Comparison of ENCODE assay signal across 18 cellular contexts in the genomic region with DNA sequence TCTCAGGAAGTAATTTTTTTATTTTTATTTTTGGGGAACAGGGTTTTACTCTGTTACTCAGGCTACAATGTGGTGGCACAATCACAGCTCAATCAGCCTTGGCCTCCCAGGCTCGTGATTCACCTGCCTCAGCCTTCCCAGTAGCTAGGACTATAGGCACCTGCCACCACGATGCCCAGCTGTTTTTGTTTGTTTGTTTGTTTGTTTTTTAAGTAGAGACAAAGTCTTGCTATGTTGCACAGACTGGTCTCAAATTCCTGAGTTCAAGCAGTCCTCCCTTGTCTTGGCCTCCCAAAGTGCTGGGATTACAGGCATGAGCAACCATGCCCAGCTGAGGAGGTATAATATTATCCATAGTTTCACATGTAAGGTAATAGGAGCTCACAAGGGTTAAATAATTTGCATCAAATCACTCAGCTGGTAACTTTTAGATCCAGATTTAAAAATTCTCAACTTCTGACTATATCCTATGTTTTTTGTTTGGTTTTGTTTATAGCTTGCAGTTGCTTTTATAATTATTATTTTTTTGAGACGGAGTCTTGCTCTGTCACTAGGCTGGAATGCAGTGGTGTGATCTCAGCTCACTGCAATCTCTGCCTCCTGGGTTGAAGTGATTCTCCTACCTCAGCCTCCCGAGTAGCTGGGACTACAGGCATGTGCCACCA.
DNase-seq lines count a peak whose midpoint lies in the region; ATAC-seq and TF ChIP-seq lines count a peak whose summit lies in the region.
"Had no signal": no experiment of that assay in that cellular context is flagged by ENCODE, and none has a peak within 500 bp of the region (broad histone marks: within the 10 kb centered on the region; RNA-seq: fewer than 3 reads in every experiment).

No MANE protein-coding gene starts in this region.

- H3K36me3 ChIP-seq in lower lobe of right lung = no peaks in the 10 kb centered on the region
- no peaks in the 10 kb centered on the region for H3K36me3 ChIP-seq in H7 (replicated peaks; ENCODE audit: control insufficient read depth, insufficient read depth, low read length)
- H3K36me3 ChIP-seq: upper lobe of left lung had no signal

- no peak overlapping the region for H2AK5ac ChIP-seq in H9 (ENCODE audit: insufficient read length, low read length)

- no peak overlapping the region for H2BK15ac ChIP-seq in H9 (ENCODE audit: low read depth, low read length)

- TF ChIP-seq CTCF in fibroblast of mammary gland (conservative IDR thresholded peaks at IDR 0.05; ENCODE audit: control insufficient read depth, insufficient read depth, low read depth, low read length) = no peak
- TF ChIP-seq CTCF in lower lobe of right lung (IDR thresholded peaks at IDR 0.05) = no peak
- TF ChIP-seq CTCF in H9 (conservative IDR thresholded peaks at IDR 0.05) = no peak

- no peaks in the 10 kb centered on the region for H3K9me3 Mint-ChIP-seq in H9
- H3K9me3 Mint-ChIP-seq: activated naive CD8-positive, alpha-beta T cell treated with anti-CD3 and anti-CD28 coated beads for 36 hours had no signal

- H4K5ac ChIP-seq in H9 (ENCODE audit: insufficient read length, low read depth, low read length) = no peak overlapping the region

- H3K27me3 Mint-ChIP-seq in H9 (ENCODE audit: low read depth) = no peaks in the 10 kb centered on the region
- H3K27me3 Mint-ChIP-seq: activated naive CD8-positive, alpha-beta T cell treated with anti-CD3 and anti-CD28 coated beads for 36 hours had no signal

- H3K9me3 ChIP-seq in lower lobe of right lung (no peaks in the 10 kb centered on the region), H9 (ENCODE audit: control insufficient read depth, low read depth, low read length) (no peaks in the 10 kb centered on the region)
- H3K9me3 ChIP-seq: upper lobe of left lung had no signal

- H4K20me1 ChIP-seq in H9 (ENCODE audit: control insufficient read depth, insufficient read depth, insufficient read length) = no peaks in the 10 kb centered on the region

- no peaks in the 10 kb centered on the region for H3K79me1 ChIP-seq in H9 (ENCODE audit: insufficient read depth, low read depth, low read length, poor library complexity, severe bottlenecking)

- no peak overlapping the region for H3K4ac ChIP-seq in H9 (ENCODE audit: low read depth, low read length)

- no peak overlapping the region for H4K91ac ChIP-seq in H9 (ENCODE audit: insufficient read length, low read depth, low read length)

- no peak overlapping the region for H3K56ac ChIP-seq in H9 (ENCODE audit: insufficient read length, low read depth, low read length)

- H3K36me3 Mint-ChIP-seq in H9 (ENCODE audit: insufficient read depth in 1 of 3, low read depth in 3 of 3) = no peaks in the 10 kb centered on the region
- H3K36me3 Mint-ChIP-seq: activated naive CD8-positive, alpha-beta T cell treated with anti-CD3 and anti-CD28 coated beads for 36 hours had no signal

- no peak overlapping the region for H3K9ac ChIP-seq in H9 (ENCODE audit: extremely low read depth, insufficient read length, low read length)

- DNase-seq in HCEC 1CT (peak; percentile 63), T1000 (lab: John Stamatoyannopoulos, UW) (peak; percentile 46), fibroblast of mammary gland (ENCODE audit: low read depth) (peak; percentile 28), renal cortical epithelial cell (ENCODE audit: low read depth) (peak; percentile 65), lower lobe of right lung (no peak), T-helper 2 cell (no peak), H9 (no peak), H7 (no peak)
- DNase-seq: activated naive CD8-positive, alpha-beta T cell treated with anti-CD3 and anti-CD28 coated beads for 36 hours; AML-193; COR-L47; GDM1; NCI-H1417; right cardiac atrium; stimulated activated naive CD8-positive, alpha-beta T cell treated with anti-CD3 and anti-CD28 coated beads, Interleukin-15, Interleukin-2, amounts not matched to agents 100 U/mL and 50 U/mL, for 24 hours; upper lobe of left lung had no signal

- H3K23ac ChIP-seq in H9 (ENCODE audit: insufficient read length, low read depth, low read length) = no peak overlapping the region

- H3K14ac ChIP-seq in H9 (ENCODE audit: insufficient read depth, low read length) = no peak overlapping the region

- no CpG with 5 or more reads among the region's 4 CpGs for WGBS in H9 (ENCODE audit: extremely low coverage, insufficient read length, low lambda C conversion rate)

- H3K27me3 ChIP-seq in lower lobe of right lung (ENCODE audit: low read depth) = no peaks in the 10 kb centered on the region
- no peaks in the 10 kb centered on the region for H3K27me3 ChIP-seq in H9 (ENCODE audit: insufficient read depth, low read length)
- H3K27me3 ChIP-seq in H7 (ENCODE audit: control insufficient read depth, insufficient read depth, low read length) = no peaks in the 10 kb centered on the region
- H3K27me3 ChIP-seq: hepatocyte, upper lobe of left lung had no signal

- H2BK12ac ChIP-seq in H9 (ENCODE audit: insufficient read length, low read depth, low read length) = no peak overlapping the region

- no peak overlapping the region for H3K27ac Mint-ChIP-seq in H9
- H3K27ac Mint-ChIP-seq: activated naive CD8-positive, alpha-beta T cell treated with anti-CD3 and anti-CD28 coated beads for 36 hours had no signal

- no peak overlapping the region for H2AFZ ChIP-seq in H9 (ENCODE audit: low read length)
- H2AFZ ChIP-seq: hepatocyte had no signal

- peaks cover 6% of the 10 kb centered on the region for H3K4me1 ChIP-seq in lower lobe of right lung
- H3K4me1 ChIP-seq in H9 (ENCODE audit: insufficient read depth, low read length) = no peaks in the 10 kb centered on the region; the same call in 1 of the 2 replicates

- ATAC-seq in lower lobe of right lung = no peak
- ATAC-seq: GM12878; right cardiac atrium; stimulated activated naive CD8-positive, alpha-beta T cell treated with anti-CD3 and anti-CD28 coated beads, Interleukin-15, Interleukin-2, amounts not matched to agents 100 U/mL and 50 U/mL, for 24 hours had no signal

- no peak overlapping the region for H2BK20ac ChIP-seq in H9 (ENCODE audit: low read depth, low read length, poor library complexity, severe bottlenecking)

- H3K79me2 ChIP-seq in H9 (ENCODE audit: insufficient read depth, low read length) = no peaks in the 10 kb centered on the region
- H3K79me2 ChIP-seq: hepatocyte had no signal

- H3K4me2 ChIP-seq in H9 (ENCODE audit: insufficient read depth, insufficient read length, low read length) = no peak overlapping the region
- H3K4me2 ChIP-seq: hepatocyte had no signal

- H2BK120ac ChIP-seq in H9 (ENCODE audit: low read depth, low read length, poor library complexity, severe bottlenecking) = no peak overlapping the region

- H3K27ac ChIP-seq in lower lobe of right lung (no peak overlapping the region), H9 (ENCODE audit: insufficient read length, low read depth, low read length) (no peak overlapping the region)
- H3K27ac ChIP-seq: hepatocyte, upper lobe of left lung had no signal

- H3K23me2 ChIP-seq in H9 (ENCODE audit: insufficient read length, low read depth, low read length, poor library complexity, severe bottlenecking) = no peaks in the 10 kb centered on the region

- no peak overlapping the region for H2BK5ac ChIP-seq in H9 (ENCODE audit: insufficient read length, low read length)

- no peak overlapping the region for H4K8ac ChIP-seq in H9 (replicated peaks; ENCODE audit: insufficient read length, low read depth, low read length)

- peaks cover 17 to 20% of the 10 kb centered on the region in 2 experiments for H3K4me1 Mint-ChIP-seq in H9
- H3K4me1 Mint-ChIP-seq: activated naive CD8-positive, alpha-beta T cell treated with anti-CD3 and anti-CD28 coated beads for 36 hours had no signal

- no peak overlapping the region for H3K4me3 ChIP-seq in fibroblast of mammary gland (ENCODE audit: control insufficient read depth, low read depth, low read length)
- no peak overlapping the region for H3K4me3 ChIP-seq in lower lobe of right lung
- no peak overlapping the region for H3K4me3 ChIP-seq in H7 (ENCODE audit: insufficient read depth, low read depth, low read length)
- H3K4me3 ChIP-seq: GM12878, hepatocyte, upper lobe of left lung had no signal

- intact Hi-C loops in lower lobe of right lung (cut with DNase I) = no loop called here

- H3K18ac ChIP-seq in H9 (ENCODE audit: insufficient read length, low read depth, low read length) = no peak overlapping the region

- H3K4me3 Mint-ChIP-seq in H9 = no peak overlapping the region
- H3K4me3 Mint-ChIP-seq: activated naive CD8-positive, alpha-beta T cell treated with anti-CD3 and anti-CD28 coated beads for 36 hours had no signal

- H3T11ph ChIP-seq in H9 (ENCODE audit: low read length) = no peak overlapping the region

Comparison
In these comparisons a context has a peak if more than half of its experiments do, and no peak if none do; other contexts are left out.
1. DNase-seq: peak in HCEC 1CT (single experiment), T1000 (single experiment), fibroblast of mammary gland (single experiment) and renal cortical epithelial cell (single experiment); none in lower lobe of right lung (single experiment), T-helper 2 cell (0 of 5), H9 (single experiment) and H7 (single experiment).